Comparison of ENCODE assay signal across 12 cellular contexts in the genomic region with DNA sequence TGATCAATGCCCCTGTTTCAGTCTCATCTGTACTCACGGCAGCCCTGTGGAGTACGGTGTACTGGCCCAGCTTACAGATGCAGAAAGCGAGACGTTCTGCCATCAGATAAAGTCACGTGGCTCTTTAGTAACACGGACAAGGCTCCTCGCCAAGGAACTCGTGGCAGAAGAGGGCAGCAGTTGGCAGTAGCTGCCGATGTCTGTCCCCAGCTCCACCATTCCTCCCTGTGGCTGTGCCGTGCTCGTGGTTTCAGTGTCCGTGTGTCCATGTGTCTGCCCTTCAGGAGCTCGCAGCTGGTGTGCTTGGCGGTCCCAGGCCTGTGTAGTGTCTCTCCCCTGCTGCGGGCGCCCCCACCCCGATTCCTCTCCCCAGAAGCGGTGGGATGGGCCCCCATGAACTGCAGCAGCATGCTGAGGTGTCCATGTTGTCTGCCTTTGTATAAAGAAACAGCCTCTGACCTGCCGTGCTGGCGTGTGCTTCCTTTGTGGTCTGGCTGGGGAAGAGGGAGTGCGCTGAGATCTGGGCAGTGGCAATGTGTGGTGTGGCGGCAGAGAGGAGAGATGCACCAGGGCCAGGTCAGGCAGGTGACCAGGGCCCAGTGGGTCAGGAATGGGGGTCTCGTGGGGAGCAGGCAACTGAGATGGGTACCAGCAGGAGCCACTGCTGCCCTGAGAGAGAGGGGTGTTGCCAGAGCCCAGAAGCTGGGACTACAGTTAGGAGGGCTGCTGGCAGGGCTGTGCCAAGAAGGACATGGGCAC. TPM values are rescaled to one million over a fixed set of nuclear protein-coding genes. Genes with fewer than 3 reads are reported as not detected.
DNase-seq lines count a peak whose midpoint lies in the region; ATAC-seq, FAIRE-seq and TF ChIP-seq lines count a peak whose summit lies in the region.
"Had no signal": no experiment of that assay in that cellular context is flagged by ENCODE, and none has a peak within 500 bp of the region (broad histone marks: within the 10 kb centered on the region; RNA-seq: fewer than 3 reads in every experiment).

No MANE protein-coding gene starts in this region.

- FAIRE-seq in endothelial cell of umbilical vein (lab: Jason Lieb, UNC), result no peak
- FAIRE-seq: endometrium had no signal

- H3K4me1 ChIP-seq in endothelial cell of umbilical vein (ENCODE audit: control insufficient read depth, extremely low read depth, insufficient read depth, low read length), result no peaks in the 10 kb centered on the region

- no peaks in the 10 kb centered on the region for H3K27me3 Mint-ChIP-seq in nephron progenitor cell (ENCODE audit: low read depth, poor library complexity)
- no peaks in the 10 kb centered on the region for H3K27me3 Mint-ChIP-seq in activated CD4-positive, alpha-beta T cell treated with anti-CD3 and anti-CD28 coated beads for 36 hours

- peaks cover 2 to 32% of the 10 kb centered on the region in 2 experiments for H3K36me3 ChIP-seq in endothelial cell of umbilical vein (ENCODE audit: control insufficient read depth in 2 of 2, extremely low read depth in 1 of 2, insufficient read depth in 2 of 2, low read length in 2 of 2)

- H3K9me3 ChIP-seq in endothelial cell of umbilical vein (replicated peaks; ENCODE audit: control insufficient read depth, insufficient read depth, low read length), result no peaks in the 10 kb centered on the region

- H3K27ac ChIP-seq in 22Rv1 (peak overlapping the region; percentile 15; the same call in 1 of the 2 replicates), endothelial cell of umbilical vein (ENCODE audit: insufficient read depth, low read depth, low read length) (no peak overlapping the region)

- no peaks in the 10 kb centered on the region for H3K27me3 ChIP-seq in endothelial cell of umbilical vein (ENCODE audit: control insufficient read depth in 2 of 2, insufficient read depth in 2 of 2, low read length in 2 of 2)

- CTCF ChIA-PET in endothelial cell of umbilical vein (lab: Charles Lee), result interaction anchor here (1.3 kb wide), 1 partner anchor 131 kb away, joined by 4 read pairs; no protein-coding TSS in a partner anchor
- CTCF ChIA-PET in activated CD4-positive, alpha-beta T cell treated with anti-CD3 and anti-CD28 coated beads for 36 hours (lab: Charles Lee), result no interaction called here

- no peaks in the 10 kb centered on the region for H3K9me1 ChIP-seq in endothelial cell of umbilical vein (replicated peaks; ENCODE audit: control insufficient read depth, extremely low read depth, insufficient read depth, low read length)

- POLR2A ChIA-PET in endothelial cell of umbilical vein (lab: Charles Lee), result no interaction called here
- POLR2A ChIA-PET in activated CD4-positive, alpha-beta T cell treated with anti-CD3 and anti-CD28 coated beads for 36 hours (lab: Charles Lee), result no interaction called here

- H3K4me1 Mint-ChIP-seq in nephron progenitor cell, result peaks cover 25% of the 10 kb centered on the region
- peaks cover 11% of the 10 kb centered on the region for H3K4me1 Mint-ChIP-seq in activated CD4-positive, alpha-beta T cell treated with anti-CD3 and anti-CD28 coated beads for 36 hours

- intact Hi-C loops in endothelial cell of umbilical vein (cut with micrococcal nuclease), result no loop called here
- intact Hi-C loops in activated CD4-positive, alpha-beta T cell treated with anti-CD3 and anti-CD28 coated beads for 36 hours (cut with DNase I, micrococcal nuclease), result no loop called here

- ATAC-seq in GM19324 (IDR thresholded peaks at IDR 0.05; ENCODE audit: low FRiP score, unreplicated experiment) (no peak), HG03571 (IDR thresholded peaks at IDR 0.05; ENCODE audit: unreplicated experiment) (no peak), HG02798 (IDR thresholded peaks at IDR 0.05; ENCODE audit: poor library complexity, unreplicated experiment) (no peak)
- ATAC-seq in activated CD4-positive, alpha-beta T cell treated with anti-CD3 and anti-CD28 coated beads for 36 hours, result no peak
- ATAC-seq: activated naive CD4-positive, alpha-beta T cell treated with anti-CD3 and anti-CD28 coated beads, Interleukin-2, amount 50 U/mL, for 72 hours had no signal

- H2AFZ ChIP-seq in endothelial cell of umbilical vein (ENCODE audit: low read depth, low read length), result no peak overlapping the region

- dilution Hi-C loops in endothelial cell of umbilical vein (cut with MboI; ENCODE audit: extremely low pct_ligation_motif_present, low sequenced_read_pairs), result no loop called here

- BruUV-seq in endothelial cell of umbilical vein (replicated peaks; lab: Mats Ljungman, UMichigan), result TSS peak; percentile 53

- H3K9ac ChIP-seq in endothelial cell of umbilical vein (replicated peaks; ENCODE audit: extremely low read depth, insufficient read depth, low read length), result no peak overlapping the region

- H3K4me3 ChIP-seq in endothelial cell of umbilical vein (replicated peaks in 1 of 3; ENCODE audit: insufficient read depth in 1 of 3, low read depth in 1 of 3, low read length in 3 of 3), result no peak overlapping the region

- TF ChIP-seq CTCF in 22Rv1 (IDR thresholded peaks at IDR 0.05) (peak; percentile 12; the same call in 1 of the 2 replicates), endothelial cell of umbilical vein (IDR thresholded peaks at IDR 0.05; ENCODE audit: extremely low read depth in 1 of 2, insufficient read depth in 1 of 2, low read depth in 1 of 2, low read length in 2 of 2) (no peak), nephron progenitor cell (IDR thresholded peaks at IDR 0.05) (no peak)

- H3K4me2 ChIP-seq in endothelial cell of umbilical vein (ENCODE audit: insufficient read depth, low read length), result no peak overlapping the region

- peak; percentile 43 for DNase-seq in M059J (ENCODE audit: low read depth)
- DNase-seq in endothelial cell of umbilical vein (ENCODE audit: low read depth, low spot score), result no peak
- no peak for DNase-seq in nephron progenitor cell
- DNase-seq in activated CD4-positive, alpha-beta T cell treated with anti-CD3 and anti-CD28 coated beads for 36 hours, result no peak
- DNase-seq: activated CD4-positive, alpha-beta T cell treated with anti-CD3 and anti-CD28 coated beads, Interleukin-2, amount 50 U/mL, for 48 hours; NCI-H446 had no signal

- peaks cover 52% of the 10 kb centered on the region for H3K36me3 Mint-ChIP-seq in nephron progenitor cell (ENCODE audit: low read depth)
- peaks cover 20% of the 10 kb centered on the region for H3K36me3 Mint-ChIP-seq in activated CD4-positive, alpha-beta T cell treated with anti-CD3 and anti-CD28 coated beads for 36 hours (ENCODE audit: low read depth)
- H3K36me3 Mint-ChIP-seq: activated naive CD4-positive, alpha-beta T cell treated with anti-CD3 and anti-CD28 coated beads, Interleukin-2, amount 50 U/mL, for 72 hours had no signal

- no peaks in the 10 kb centered on the region for H4K20me1 ChIP-seq in endothelial cell of umbilical vein (replicated peaks; ENCODE audit: control insufficient read depth, extremely low read depth, insufficient read depth, low read length)

- no peak for TF ChIP-seq POLR2A in endothelial cell of umbilical vein (IDR thresholded peaks at IDR 0.05; ENCODE audit: low read depth, low read length)

- no peak overlapping the region for H3K4me3 Mint-ChIP-seq in nephron progenitor cell
- H3K4me3 Mint-ChIP-seq in activated CD4-positive, alpha-beta T cell treated with anti-CD3 and anti-CD28 coated beads for 36 hours, result no peak overlapping the region

- H3K27ac Mint-ChIP-seq in nephron progenitor cell, result peak overlapping the region; percentile 17
- H3K27ac Mint-ChIP-seq in activated CD4-positive, alpha-beta T cell treated with anti-CD3 and anti-CD28 coated beads for 36 hours, result no peak overlapping the region

- no peaks in the 10 kb centered on the region for H3K79me2 ChIP-seq in endothelial cell of umbilical vein (ENCODE audit: control insufficient read depth, insufficient read depth, low read length)

- no peaks in the 10 kb centered on the region for H3K9me3 Mint-ChIP-seq in nephron progenitor cell
- no peaks in the 10 kb centered on the region for H3K9me3 Mint-ChIP-seq in activated CD4-positive, alpha-beta T cell treated with anti-CD3 and anti-CD28 coated beads for 36 hours (ENCODE audit: low read depth)
- H3K9me3 Mint-ChIP-seq: activated naive CD4-positive, alpha-beta T cell treated with anti-CD3 and anti-CD28 coated beads, Interleukin-2, amount 50 U/mL, for 72 hours had no signal

TF ChIP-seq in endothelial cell of umbilical vein, 7 proteins besides CTCF, POLR2A, EP300 and RAD21 (continues in another document):
- TF ChIP-seq, protein P1, sequence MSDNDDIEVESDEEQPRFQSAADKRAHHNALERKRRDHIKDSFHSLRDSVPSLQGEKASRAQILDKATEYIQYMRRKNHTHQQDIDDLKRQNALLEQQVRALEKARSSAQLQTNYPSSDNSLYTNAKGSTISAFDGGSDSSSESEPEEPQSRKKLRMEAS (IDR thresholded peaks at IDR 0.05; ENCODE audit: insufficient read depth, insufficient read length), result no peak
- TF ChIP-seq EZH2 (IDR thresholded peaks at IDR 0.05; ENCODE audit: borderline replicate concordance, low read depth, low read length, severe bottlenecking) (no peak), POLR2AphosphoS5 (IDR thresholded peaks at IDR 0.05; ENCODE audit: insufficient read depth, low read depth, low read length) (no peak), GATA2 (IDR thresholded peaks at IDR 0.05; ENCODE audit: insufficient read depth, insufficient read length, low read depth, low read length) (no peak)

RNA-seq across cellular contexts. Expression of a gene that starts 9.8 kb away (rescaled TPM):
- 81.8 and 92.7 TPM in 2 replicates for total RNA-seq in M059J (2014; rRNA removed; shearing (Covaris generic))
- 36.7 and 44.6 TPM in 2 replicates for total RNA-seq in endothelial cell of umbilical vein
- polyA plus RNA-seq in endothelial cell of umbilical vein, result 99.2 and 125 TPM in 2 replicates
- 54.1 and 57.0 TPM in 2 replicates for polyA plus RNA-seq in endothelial cell of umbilical vein (2011; cell fraction: cytosol; rRNA removed)
- 31.9 and 45.8 TPM in 2 replicates for polyA plus RNA-seq in endothelial cell of umbilical vein (2011; cell fraction: nucleus; rRNA removed)
- 34.4 and 36.8 TPM in 2 replicates for polyA plus RNA-seq in endothelial cell of umbilical vein (2012)
- polyA minus RNA-seq in endothelial cell of umbilical vein, result 34.9 and 37.7 TPM in 2 replicates
- 59.1 TPM for polyA minus RNA-seq in endothelial cell of umbilical vein (2011; cell fraction: cytosol; rRNA and poly(A)+ RNA removed)
- 16.7 and 17.2 TPM in 2 replicates for polyA minus RNA-seq in endothelial cell of umbilical vein (2011; cell fraction: nucleus; rRNA and poly(A)+ RNA removed)
- total RNA-seq in activated CD4-positive, alpha-beta T cell treated with anti-CD3 and anti-CD28 coated beads for 36 hours, result 10 to 100 TPM; 21.6 to 23.2 TPM

RNA-seq across cellular contexts. Expression of a gene that starts 26.3 kb away (rescaled TPM):
- total RNA-seq in M059J (2014; rRNA removed; shearing (Covaris generic)), result 56.8 and 90.1 TPM in 2 replicates
- total RNA-seq in endothelial cell of umbilical vein, result 71.9 and 73.6 TPM in 2 replicates
- 59.5 and 78.2 TPM in 2 replicates for polyA plus RNA-seq in endothelial cell of umbilical vein
- polyA plus RNA-seq in endothelial cell of umbilical vein (2011; cell fraction: cytosol; rRNA removed), result 27.8 and 40.3 TPM in 2 replicates
- 70.2 and 87.0 TPM in 2 replicates for polyA plus RNA-seq in endothelial cell of umbilical vein (2011; cell fraction: nucleus; rRNA removed)
- 31.9 and 33.9 TPM in 2 replicates for polyA plus RNA-seq in endothelial cell of umbilical vein (2012)
- polyA minus RNA-seq in endothelial cell of umbilical vein, result 39.8 and 57.8 TPM in 2 replicates
- polyA minus RNA-seq in endothelial cell of umbilical vein (2011; cell fraction: cytosol; rRNA and poly(A)+ RNA removed), result 130 TPM
- 26.9 and 55.0 TPM in 2 replicates for polyA minus RNA-seq in endothelial cell of umbilical vein (2011; cell fraction: nucleus; rRNA and poly(A)+ RNA removed)
- 10 to 100 TPM; 24.9 to 33.8 TPM for total RNA-seq in activated CD4-positive, alpha-beta T cell treated with anti-CD3 and anti-CD28 coated beads for 36 hours
